In the genomic region with DNA sequence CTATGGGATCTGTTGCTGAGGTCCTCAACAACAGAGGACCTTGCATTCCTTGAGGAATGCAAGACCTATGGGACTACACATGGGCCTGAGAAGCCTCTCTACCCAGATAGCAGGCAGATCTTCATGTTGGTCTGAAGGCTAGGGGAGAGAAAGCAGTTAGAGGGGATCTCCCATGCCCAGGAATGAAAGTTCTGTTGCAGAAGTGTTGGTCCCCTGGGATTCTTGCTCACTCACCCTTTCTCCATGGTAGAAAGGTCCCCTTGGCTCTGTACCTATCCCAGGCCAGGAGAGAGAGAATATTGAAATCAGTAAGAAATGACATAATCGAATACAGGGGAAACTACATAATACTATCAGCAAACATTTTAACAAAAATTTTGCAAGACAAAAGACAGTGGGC, we compare ENCODE assay signal across 34 cellular contexts. TPM values are rescaled to one million over a fixed set of nuclear protein-coding genes. Genes with fewer than 3 reads are reported as not detected.
"Had no signal": no experiment of that assay in that cellular context is flagged by ENCODE, and none has a peak within 500 bp of the region (broad histone marks: within the 10 kb centered on the region; RNA-seq: fewer than 3 reads in every experiment).

No MANE protein-coding gene starts in this region.

- H3K36me3 ChIP-seq: neural progenitor cell, ovary, spleen, suprapubic skin, tibial artery, transverse colon, upper lobe of right lung, uterus had no signal

- H3K27ac ChIP-seq: neural progenitor cell, ovary, parathyroid adenoma, psoas muscle, skin epidermis, spleen, suprapubic skin, testis, tibial artery, transverse colon, upper lobe of right lung, uterus had no signal

- H3K9ac ChIP-seq: neural progenitor cell, parathyroid adenoma had no signal

- H3K4me2 ChIP-seq: neural progenitor cell, smooth muscle cell had no signal

- H2AFZ ChIP-seq: parathyroid adenoma had no signal

- H3K4me3 ChIP-seq: neural progenitor cell, ovary, psoas muscle, skin epidermis, smooth muscle cell, spleen, suprapubic skin, testis, tibial artery, transverse colon, upper lobe of right lung, uterus had no signal

- H3K9me3 Mint-ChIP-seq: neural progenitor cell, type B pancreatic cell had no signal

- H3K9me3 ChIP-seq: ovary, psoas muscle, suprapubic skin, testis, tibial artery, transverse colon, upper lobe of right lung, uterus had no signal

- H3K27ac Mint-ChIP-seq: naive thymus-derived CD4-positive, alpha-beta T cell; natural killer cell; nephron; neural progenitor cell; progenitor cell of endocrine pancreas; stimulated activated naive CD8-positive, alpha-beta T cell treated with anti-CD3 and anti-CD28 coated beads, Interleukin-15, amount 100 ng/mL, for 72 hours; type B pancreatic cell had no signal

- H3K36me3 Mint-ChIP-seq: neural progenitor cell, type B pancreatic cell had no signal

- H3K4me3 Mint-ChIP-seq: naive thymus-derived CD4-positive, alpha-beta T cell; natural killer cell; nephron; neural progenitor cell; stimulated activated naive CD8-positive, alpha-beta T cell treated with anti-CD3 and anti-CD28 coated beads, Interleukin-15, amount 100 ng/mL, for 72 hours; type B pancreatic cell had no signal

- H3K4me1 ChIP-seq: parathyroid adenoma, psoas muscle, spleen, suprapubic skin, testis, tibial artery, transverse colon, upper lobe of right lung, uterus had no signal

- H3K27me3 ChIP-seq: neural progenitor cell, ovary, suprapubic skin, testis, tibial artery, transverse colon, upper lobe of right lung, uterus had no signal

- H3K27me3 Mint-ChIP-seq: progenitor cell of endocrine pancreas; stimulated activated naive CD8-positive, alpha-beta T cell treated with anti-CD3 and anti-CD28 coated beads, Interleukin-15, amount 100 ng/mL, for 72 hours had no signal

- H3K4me1 Mint-ChIP-seq: naive thymus-derived CD4-positive, alpha-beta T cell; nephron; neural progenitor cell had no signal

- DNase-seq: naive thymus-derived CD4-positive, alpha-beta T cell; natural killer cell; occipital lobe; ovary; posterior cingulate gyrus; psoas muscle; right cardiac atrium; stimulated activated CD4-positive, alpha-beta T cell treated with anti-CD3 and anti-CD28 coated beads, Interleukin-12 subunit alpha, Interleukin-12 subunit beta, amount 100 ng/mL, for 4 hours; stimulated activated CD4-positive, alpha-beta T cell treated with anti-CD3 and anti-CD28 coated beads, Interleukin-1b, Interleukin-23, amount 100 ng/mL, for 48 hours; stimulated activated CD4-positive, alpha-beta T cell treated with anti-CD3 and anti-CD28 coated beads, Interleukin-4, amount 100 ng/mL, for 1 hour; stimulated activated CD4-positive, alpha-beta T cell treated with anti-CD3 and anti-CD28 coated beads, Interleukin-4, amount 100 ng/mL, for 4 hours; stimulated activated CD8-positive, alpha-beta memory T cell treated with anti-CD3 and anti-CD28 coated beads, Interleukin-4, amount 100 ng/mL, for 48 hours; stimulated activated naive CD4-positive, alpha-beta T cell; stimulated activated naive CD8-positive, alpha-beta T cell treated with anti-CD3 and anti-CD28 coated beads, Interleukin-15, amount 100 ng/mL, for 72 hours; stimulated activated naive CD8-positive, alpha-beta T cell treated with anti-CD3 and anti-CD28 coated beads, Interleukin-15, Interleukin-2, amounts not matched to agents 100 U/mL and 50 U/mL, for 24 hours; substantia nigra; testis; tibial artery; transverse colon; upper lobe of right lung; uterus had no signal

- H3K79me2 ChIP-seq: parathyroid adenoma had no signal

- ATAC-seq: naive thymus-derived CD4-positive, alpha-beta T cell; natural killer cell; psoas muscle; right cardiac atrium; sciatic nerve; stimulated activated naive CD8-positive, alpha-beta T cell treated with anti-CD3 and anti-CD28 coated beads, Interleukin-15, amount 100 ng/mL, for 72 hours; stimulated activated naive CD8-positive, alpha-beta T cell treated with anti-CD3 and anti-CD28 coated beads, Interleukin-15, Interleukin-2, amounts not matched to agents 100 U/mL and 50 U/mL, for 24 hours; upper lobe of right lung had no signal

RNA-seq across cellular contexts. Expression of a gene that starts 16.5 kb away (rescaled TPM):
- total RNA-seq: occipital lobe, osteoblast, progenitor cell of endocrine pancreas, sciatic nerve, smooth muscle cell, suprapubic skin had no signal
- polyA plus RNA-seq: neural cell, smooth muscle cell had no signal

RNA-seq across cellular contexts. Expression of a gene that starts 33.9 kb away (rescaled TPM):
- total RNA-seq: progenitor cell of endocrine pancreas, psoas muscle, renal cortical epithelial cell, right cardiac atrium, smooth muscle cell had no signal
- polyA plus RNA-seq: naive thymus-derived CD4-positive, alpha-beta T cell; psoas muscle; smooth muscle cell had no signal

RNA-seq across cellular contexts. Expression of a gene that starts 36.0 kb away (rescaled TPM):
- polyA plus RNA-seq: smooth muscle cell had no signal

RNA-seq across cellular contexts. Expression of a gene that starts 49.3 kb away (rescaled TPM):
- total RNA-seq: progenitor cell of endocrine pancreas, psoas muscle, renal cortical epithelial cell, right cardiac atrium, sciatic nerve, smooth muscle cell, suprapubic skin, transverse colon, upper lobe of right lung had no signal
- polyA plus RNA-seq: naive thymus-derived CD4-positive, alpha-beta T cell; psoas muscle; right cardiac atrium; smooth muscle cell had no signal
